In the genomic region with DNA sequence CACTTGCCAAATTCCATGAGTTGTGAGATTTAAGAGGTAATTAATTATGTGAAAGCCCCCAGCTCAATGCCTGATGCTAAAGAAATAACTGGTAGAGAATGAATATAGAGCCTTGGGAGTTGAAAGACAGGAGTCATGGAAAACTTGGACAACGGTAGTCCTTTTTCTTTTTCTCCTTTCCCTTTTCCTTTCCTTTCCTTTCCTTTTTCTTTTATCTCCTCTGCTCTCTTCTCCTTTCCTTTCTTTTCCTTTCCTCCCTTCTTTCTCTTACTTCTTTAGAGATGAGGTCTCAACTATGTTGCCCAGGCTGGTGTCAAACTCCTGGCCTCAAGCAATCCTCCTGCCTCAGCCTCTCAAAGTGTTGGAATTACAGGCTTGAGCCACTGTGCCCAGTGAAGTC, we compare ENCODE assay signal across 21 cellular contexts. TPM values are rescaled to one million over a fixed set of nuclear protein-coding genes. Genes with fewer than 3 reads are reported as not detected.
DNase-seq lines count a peak whose midpoint lies in the region; ATAC-seq and TF ChIP-seq lines count a peak whose summit lies in the region.
"Had no signal": no experiment of that assay in that cellular context is flagged by ENCODE, and none has a peak within 500 bp of the region (broad histone marks: within the 10 kb centered on the region; RNA-seq: fewer than 3 reads in every experiment).

No MANE protein-coding gene starts in this region.

- peak overlapping the region in 10 of 11 experiments; percentile 64 to 96 (median 91); a peak in 18 of 22 replicates for H3K4me2 ChIP-seq in BLaER1 treated with 17β-estradiol and CSF1 and Interleukin-3, amounts not matched to agents 10 nM and 100 nM
- H3K4me2 ChIP-seq: GM23338 had no signal

- no peaks in the 10 kb centered on the region for H3K9me3 Mint-ChIP-seq in endothelial cell (ENCODE audit: unreplicated experiment)
- H3K9me3 Mint-ChIP-seq in mesothelial cell of epicardium = no peaks in the 10 kb centered on the region
- H3K9me3 Mint-ChIP-seq in activated CD4-positive, alpha-beta memory T cell treated with anti-CD3 and anti-CD28 coated beads, Interleukin-2, amount 10 ng/mL, durations not matched to agents 7 days and 5 days = no peaks in the 10 kb centered on the region
- H3K9me3 Mint-ChIP-seq: CD4-positive, alpha-beta T cell; CD8-positive, alpha-beta memory T cell had no signal

- H3K4me1 ChIP-seq in BLaER1 treated with 17β-estradiol and CSF1 and Interleukin-3, amounts not matched to agents 10 nM and 100 nM = peaks cover 49 to 100% (median 92%) of the 10 kb centered on the region in 10 experiments
- peaks cover 57% of the 10 kb centered on the region for H3K4me1 ChIP-seq in Panc1 (ENCODE audit: control insufficient read depth, insufficient read depth, low read length)

- ATAC-seq in Panc1 = no peak
- ATAC-seq: GM12878, GM23338 had no signal

- H3K36me3 ChIP-seq in BLaER1 treated with 17β-estradiol and CSF1 and Interleukin-3, amounts not matched to agents 10 nM and 100 nM = no peaks in the 10 kb centered on the region
- H3K36me3 ChIP-seq in Panc1 (ENCODE audit: control insufficient read depth, insufficient read depth, low read length) = no peaks in the 10 kb centered on the region
- H3K36me3 ChIP-seq: BLaER1, HAP-1 had no signal

- H3K4me3 ChIP-seq in BLaER1 treated with 17β-estradiol and CSF1 and Interleukin-3, amounts not matched to agents 10 nM and 100 nM = no peak overlapping the region
- no peak overlapping the region for H3K4me3 ChIP-seq in Panc1 (ENCODE audit: low read depth in 2 of 2, low read length in 2 of 2)
- H3K4me3 ChIP-seq: BLaER1, GM12878, GM23338, HAP-1 had no signal

- no TSS peak for BruUV-seq in Panc1 (replicated peaks; lab: Mats Ljungman, UMichigan)

- H3K4me3 Mint-ChIP-seq in endothelial cell (ENCODE audit: unreplicated experiment) = no peak overlapping the region
- H3K4me3 Mint-ChIP-seq in mesothelial cell of epicardium = no peak overlapping the region
- no peak overlapping the region for H3K4me3 Mint-ChIP-seq in activated CD4-positive, alpha-beta memory T cell treated with anti-CD3 and anti-CD28 coated beads, Interleukin-2, amount 10 ng/mL, durations not matched to agents 7 days and 5 days
- H3K4me3 Mint-ChIP-seq: B cell; CD14-positive monocyte; CD4-positive, alpha-beta T cell; CD8-positive, alpha-beta memory T cell; GM23338 had no signal

- TF ChIP-seq CTCF in Panc1 (IDR thresholded peaks at IDR 0.05) (no peak), endothelial cell (IDR thresholded peaks at IDR 0.05; ENCODE audit: unreplicated experiment) (no peak), mesothelial cell of epicardium (IDR thresholded peaks at IDR 0.05; ENCODE audit: unreplicated experiment) (no peak)

- no peak for DNase-seq in Panc1 (ENCODE audit: low read depth, low spot score)
- no peak for DNase-seq in endothelial cell (ENCODE audit: low spot score)
- no peak for DNase-seq in mesothelial cell of epicardium (ENCODE audit: low spot score in 2 of 2, unreplicated experiment in 2 of 2)
- no peak for DNase-seq in activated CD4-positive, alpha-beta memory T cell treated with anti-CD3 and anti-CD28 coated beads, Interleukin-2, amount 10 ng/mL, durations not matched to agents 7 days and 5 days
- DNase-seq in mesenteric fat pad (ENCODE audit: low spot score) = no peak
- DNase-seq: CD4-positive, alpha-beta T cell; CD8-positive, alpha-beta memory T cell; DMS 273 treated with DMSO at 0.1 percent for 48 hours; DMS79; EL; GDM1 had no signal

- CTCF ChIA-PET in Panc1 (lab: Charles Lee) = no interaction called here
- CTCF ChIA-PET in activated CD4-positive, alpha-beta memory T cell treated with anti-CD3 and anti-CD28 coated beads, Interleukin-2, amount 10 ng/mL, durations not matched to agents 7 days and 5 days (lab: Charles Lee) = no interaction called here

- H3K36me3 Mint-ChIP-seq in endothelial cell (ENCODE audit: low read depth, unreplicated experiment) (no peaks in the 10 kb centered on the region), mesothelial cell of epicardium (no peaks in the 10 kb centered on the region)
- H3K36me3 Mint-ChIP-seq in activated CD4-positive, alpha-beta memory T cell treated with anti-CD3 and anti-CD28 coated beads, Interleukin-2, amount 10 ng/mL, durations not matched to agents 7 days and 5 days (ENCODE audit: low read depth) = no peaks in the 10 kb centered on the region
- H3K36me3 Mint-ChIP-seq: CD14-positive monocyte; CD8-positive, alpha-beta memory T cell had no signal

- no peaks in the 10 kb centered on the region for H3K27me3 ChIP-seq in BLaER1 treated with 17β-estradiol and CSF1 and Interleukin-3, amounts not matched to agents 10 nM and 100 nM
- no peaks in the 10 kb centered on the region for H3K27me3 ChIP-seq in Panc1 (ENCODE audit: control insufficient read depth, insufficient read depth, low read length)
- H3K27me3 ChIP-seq: BLaER1 had no signal

- in situ Hi-C loops in Panc1 (cut with HindIII; ENCODE audit: low pct_unique_long_range_greater_than_20kb, low sequenced_read_pairs) = loop anchor here (10.0 kb wide), 1 partner anchor 51 kb away; no protein-coding TSS in a partner anchor

- peak overlapping the region; percentile 38 for H3K27ac Mint-ChIP-seq in endothelial cell (ENCODE audit: unreplicated experiment)
- H3K27ac Mint-ChIP-seq in mesothelial cell of epicardium = no peak overlapping the region
- H3K27ac Mint-ChIP-seq in activated CD4-positive, alpha-beta memory T cell treated with anti-CD3 and anti-CD28 coated beads, Interleukin-2, amount 10 ng/mL, durations not matched to agents 7 days and 5 days = no peak overlapping the region
- H3K27ac Mint-ChIP-seq: B cell; CD14-positive monocyte; CD4-positive, alpha-beta T cell; CD8-positive, alpha-beta memory T cell; GM23338 had no signal

- no peak overlapping the region for H3K9ac ChIP-seq in BLaER1 treated with 17β-estradiol and CSF1 and Interleukin-3, amounts not matched to agents 10 nM and 100 nM
- H3K9ac ChIP-seq: BLaER1 had no signal

- H3K27ac ChIP-seq in BLaER1 treated with 17β-estradiol and CSF1 and Interleukin-3, amounts not matched to agents 10 nM and 100 nM = peak overlapping the region in 3 of 11 experiments; percentile 9 to 42 (median 23); a peak in 4 of 22 replicates
- peak overlapping the region; percentile 66 for H3K27ac ChIP-seq in Panc1 (ENCODE audit: low read length)
- H3K27ac ChIP-seq: BLaER1 had no signal

- intact Hi-C loops in Panc1 (cut with micrococcal nuclease; ENCODE audit: unreplicated experiment) = no loop called here

- H4K20me1 ChIP-seq in BLaER1 treated with 17β-estradiol and CSF1 and Interleukin-3, amounts not matched to agents 10 nM and 100 nM = no peaks in the 10 kb centered on the region
- H4K20me1 ChIP-seq: BLaER1 had no signal

- peaks cover 47% of the 10 kb centered on the region for H3K4me1 Mint-ChIP-seq in endothelial cell (ENCODE audit: unreplicated experiment)
- peaks cover 21% of the 10 kb centered on the region for H3K4me1 Mint-ChIP-seq in mesothelial cell of epicardium
- peaks cover 20% of the 10 kb centered on the region for H3K4me1 Mint-ChIP-seq in activated CD4-positive, alpha-beta memory T cell treated with anti-CD3 and anti-CD28 coated beads, Interleukin-2, amount 10 ng/mL, durations not matched to agents 7 days and 5 days
- H3K4me1 Mint-ChIP-seq: B cell; CD8-positive, alpha-beta memory T cell had no signal

- POLR2A ChIA-PET in Panc1 (lab: Charles Lee) = no interaction called here
- POLR2A ChIA-PET in activated CD4-positive, alpha-beta memory T cell treated with anti-CD3 and anti-CD28 coated beads, Interleukin-2, amount 10 ng/mL, durations not matched to agents 7 days and 5 days (lab: Charles Lee) = no interaction called here

- H3K27me3 Mint-ChIP-seq in endothelial cell (ENCODE audit: unreplicated experiment) (peaks cover 2% of the 10 kb centered on the region), mesothelial cell of epicardium (ENCODE audit: low read depth) (no peaks in the 10 kb centered on the region)
- H3K27me3 Mint-ChIP-seq in activated CD4-positive, alpha-beta memory T cell treated with anti-CD3 and anti-CD28 coated beads, Interleukin-2, amount 10 ng/mL, durations not matched to agents 7 days and 5 days = peaks cover 10% of the 10 kb centered on the region

- peaks cover 0 to 8% (median 4%) of the 10 kb centered on the region in 11 experiments; a peak in 7 of 22 replicates for H3K9me3 ChIP-seq in BLaER1 treated with 17β-estradiol and CSF1 and Interleukin-3, amounts not matched to agents 10 nM and 100 nM (replicated peaks in 1 of 11)
- H3K9me3 ChIP-seq in Panc1 (ENCODE audit: control insufficient read depth, insufficient read depth, low read depth, low read length) = peaks cover 4% of the 10 kb centered on the region; the same call in 1 of the 2 replicates
- H3K9me3 ChIP-seq: HAP-1 had no signal

RNA-seq across cellular contexts. Expression of a gene that starts 7.9 kb away (rescaled TPM):
- total RNA-seq in Panc1 (2021; ENCODE audit: unreplicated experiment) (199 TPM), endothelial cell (ENCODE audit: unreplicated experiment) (195 TPM), mesothelial cell of epicardium (17.7 to 20.9 TPM (median 19.7 TPM) in 3 replicates), mesenteric fat pad (109 TPM)
- polyA plus RNA-seq in Panc1 (2012; ENCODE audit: insufficient read length) = 415 TPM
- 1 to 10 TPM; 9.0 to 9.1 TPM for total RNA-seq in activated CD4-positive, alpha-beta memory T cell treated with anti-CD3 and anti-CD28 coated beads, Interleukin-2, amount 10 ng/mL, durations not matched to agents 7 days and 5 days
- total RNA-seq: H4 had no signal

RNA-seq across cellular contexts. Expression of a gene that starts 26.6 kb away (rescaled TPM):
- total RNA-seq in Panc1 (2021; ENCODE audit: unreplicated experiment) (0.21 TPM), endothelial cell (ENCODE audit: unreplicated experiment) (not detected), mesothelial cell of epicardium (not detected in 3 replicates), mesenteric fat pad (0.61 TPM)
- 0.94 TPM for polyA plus RNA-seq in Panc1 (2012; ENCODE audit: insufficient read length)
- not detected for total RNA-seq in activated CD4-positive, alpha-beta memory T cell treated with anti-CD3 and anti-CD28 coated beads, Interleukin-2, amount 10 ng/mL, durations not matched to agents 7 days and 5 days
- total RNA-seq: A172; B cell; CD4-positive, alpha-beta T cell; CD8-positive, alpha-beta memory T cell; GM12878; GM23338; H4 had no signal
- polyA plus RNA-seq: AG04450; CD8-positive, alpha-beta memory T cell; GM23338 had no signal
